In genomic region chr1:42913426-42914091, GRCh38 we compare ENCODE assay signal across 8 cellular contexts.
DNase-seq lines count a peak whose midpoint lies in the region; ATAC-seq lines count a peak whose summit lies in the region.

No MANE protein-coding gene starts in this region.

- no peaks in the 10 kb centered on the region for H3K9me3 Mint-ChIP-seq in central memory CD8-positive, alpha-beta T cell
- H3K9me3 Mint-ChIP-seq in stimulated activated naive B cell treated with anti-CD40 and anti-IgM and Interleukin-4, amounts not matched to agents 10 μg/mL and 1 μg/mL and 100 μg/mL, for 72 hours, result peaks cover 4 to 5% of the 10 kb centered on the region in 2 donors

- ATAC-seq in central memory CD8-positive, alpha-beta T cell (replicated peaks; ENCODE audit: extremely low read depth, poor library complexity, severe bottlenecking), result peak; percentile 86
- peak; percentile 97 for ATAC-seq in stimulated activated naive B cell treated with anti-CD40 and anti-IgM and Interleukin-4, amounts not matched to agents 10 μg/mL and 1 μg/mL and 100 μg/mL, for 72 hours (replicated peaks)

- H3K4me1 Mint-ChIP-seq in central memory CD8-positive, alpha-beta T cell, result peaks cover 6% of the 10 kb centered on the region
- H3K4me1 Mint-ChIP-seq in stimulated activated naive B cell treated with anti-CD40 and anti-IgM and Interleukin-4, amounts not matched to agents 10 μg/mL and 1 μg/mL and 100 μg/mL, for 72 hours, result peaks cover 3 to 20% of the 10 kb centered on the region in 2 donors

- peaks cover 5% of the 10 kb centered on the region for H3K36me3 Mint-ChIP-seq in central memory CD8-positive, alpha-beta T cell (ENCODE audit: insufficient read depth)
- peaks cover 1 to 4% of the 10 kb centered on the region in 2 donors for H3K36me3 Mint-ChIP-seq in stimulated activated naive B cell treated with anti-CD40 and anti-IgM and Interleukin-4, amounts not matched to agents 10 μg/mL and 1 μg/mL and 100 μg/mL, for 72 hours

- H3K27me3 Mint-ChIP-seq in central memory CD8-positive, alpha-beta T cell, result no peaks in the 10 kb centered on the region
- no peaks in the 10 kb centered on the region for H3K27me3 Mint-ChIP-seq in stimulated activated naive B cell treated with anti-CD40 and anti-IgM and Interleukin-4, amounts not matched to agents 10 μg/mL and 1 μg/mL and 100 μg/mL, for 72 hours

- DNase-seq in activated gamma-delta T cell treated with Interleukin-2 at 50 U/mL for 16 hours (peak; percentile 61), activated gamma-delta T cell (lab: John Stamatoyannopoulos, UW) (no peak), NCI-H1092 (lab: John Stamatoyannopoulos, UW) (peak; percentile 62), SKM-1 (lab: John Stamatoyannopoulos, UW; ENCODE audit: unreplicated experiment) (peak; percentile 89), kidney glomerular epithelial cell (lab: John Stamatoyannopoulos, UW) (peak; percentile 79), amniotic stem cell (lab: John Stamatoyannopoulos, UW) (no peak)
- peak; percentile 42 to 72 for DNase-seq in central memory CD8-positive, alpha-beta T cell (ENCODE audit: low spot score in 2 of 2)
- peak; percentile 63 for DNase-seq in stimulated activated naive B cell treated with anti-CD40 and anti-IgM and Interleukin-4, amounts not matched to agents 10 μg/mL and 1 μg/mL and 100 μg/mL, for 72 hours

- H3K27ac Mint-ChIP-seq in central memory CD8-positive, alpha-beta T cell (ENCODE audit: low read depth), result no peak overlapping the region
- H3K27ac Mint-ChIP-seq in stimulated activated naive B cell treated with anti-CD40 and anti-IgM and Interleukin-4, amounts not matched to agents 10 μg/mL and 1 μg/mL and 100 μg/mL, for 72 hours, result no peak overlapping the region

- no peak overlapping the region for H3K4me3 Mint-ChIP-seq in central memory CD8-positive, alpha-beta T cell
- H3K4me3 Mint-ChIP-seq in stimulated activated naive B cell treated with anti-CD40 and anti-IgM and Interleukin-4, amounts not matched to agents 10 μg/mL and 1 μg/mL and 100 μg/mL, for 72 hours, result no peak overlapping the region

Comparison
In these comparisons a context has a peak if more than half of its experiments do, and no peak if none do; other contexts are left out.
1. DNase-seq: peak in activated gamma-delta T cell treated with Interleukin-2 at 50 U/mL for 16 hours (single experiment), NCI-H1092 (single experiment), SKM-1 (single experiment), central memory CD8-positive, alpha-beta T cell (2 of 2), kidney glomerular epithelial cell (single experiment) and stimulated activated naive B cell treated with anti-CD40 and anti-IgM and Interleukin-4, amounts not matched to agents 10 μg/mL and 1 μg/mL and 100 μg/mL, for 72 hours (single experiment); none in activated gamma-delta T cell (single experiment) and amniotic stem cell (single experiment).